In genomic region chr20:43667341-43668132, GRCh38 we compare ENCODE assay signal across 9 cellular contexts. TPM values are rescaled to one million over a fixed set of nuclear protein-coding genes. Genes with fewer than 3 reads are reported as not detected.
DNase-seq lines count a peak whose midpoint lies in the region; ATAC-seq, FAIRE-seq and TF ChIP-seq lines count a peak whose summit lies in the region.
"Had no signal": no experiment of that assay in that cellular context is flagged by ENCODE, and none has a peak within 500 bp of the region (broad histone marks: within the 10 kb centered on the region; RNA-seq: fewer than 3 reads in every experiment).

No MANE protein-coding gene starts in this region.

- H3K27me3 ChIP-seq in HUES48 (ENCODE audit: control insufficient read depth, insufficient read depth, low read length) = peaks cover 7% of the 10 kb centered on the region
- no peaks in the 10 kb centered on the region for H3K27me3 ChIP-seq in iPS-15b (ENCODE audit: control insufficient read depth, insufficient read depth, low read length)
- peaks cover 90% of the 10 kb centered on the region for H3K27me3 ChIP-seq in gastroesophageal sphincter

- peak overlapping the region; percentile 82 for H3K4me3 Mint-ChIP-seq in activated CD4-positive, alpha-beta memory T cell treated with anti-CD3 and anti-CD28 coated beads for 36 hours

- peaks cover 7% of the 10 kb centered on the region for H3K27me3 Mint-ChIP-seq in activated CD4-positive, alpha-beta memory T cell treated with anti-CD3 and anti-CD28 coated beads for 36 hours

- TF ChIP-seq POLR2A in gastroesophageal sphincter (IDR thresholded peaks at IDR 0.05) = no peak

- DNase-seq in DMS 273 (lab: John Stamatoyannopoulos, UW; ENCODE audit: unreplicated experiment) (peak; percentile 79), DMS 273 treated with DMSO at 0.1 percent for 48 hours (lab: John Stamatoyannopoulos, UW) (no peak), urothelium cell line (ENCODE audit: low spot score) (peak; percentile 75)
- peak; percentile 39 for DNase-seq in activated CD4-positive, alpha-beta memory T cell treated with anti-CD3 and anti-CD28 coated beads for 36 hours

- TF ChIP-seq EP300 in gastroesophageal sphincter (IDR thresholded peaks at IDR 0.05) = no peak

- H3K36me3 Mint-ChIP-seq in activated CD4-positive, alpha-beta memory T cell treated with anti-CD3 and anti-CD28 coated beads for 36 hours = peaks cover 6% of the 10 kb centered on the region

- H3K36me3 ChIP-seq in HUES48 (ENCODE audit: control insufficient read depth, insufficient read depth, low read length) (peaks cover 20% of the 10 kb centered on the region), iPS-15b (ENCODE audit: control insufficient read depth, insufficient read depth, low read length) (peaks cover 5% of the 10 kb centered on the region), gastroesophageal sphincter (no peaks in the 10 kb centered on the region)

- intact Hi-C loops in activated CD4-positive, alpha-beta memory T cell treated with anti-CD3 and anti-CD28 coated beads for 36 hours (cut with micrococcal nuclease) = no loop called here

- POLR2A ChIA-PET in activated CD4-positive, alpha-beta memory T cell treated with anti-CD3 and anti-CD28 coated beads for 36 hours (lab: Charles Lee) = interaction anchor here (0.6 kb wide), 1 partner anchor 210 kb away, joined by 3 read pairs; the partner anchor contains the start of gene SRSF6

- no peak for FAIRE-seq in urothelium cell line (lab: Jason Lieb, UNC)
- FAIRE-seq: A204.1 had no signal

- H3K4me3 ChIP-seq in HUES48 (ENCODE audit: low read depth, low read length) = peak overlapping the region; percentile 81
- peak overlapping the region; percentile 76 for H3K4me3 ChIP-seq in iPS-15b (ENCODE audit: low read depth, low read length)
- H3K4me3 ChIP-seq in gastroesophageal sphincter = peak overlapping the region in 1 of 2 donors; percentile 38

- H3K9ac ChIP-seq in HUES48 (ENCODE audit: low read depth, low read length) (peak overlapping the region; percentile 90), iPS-15b (ENCODE audit: low read depth, low read length) (peak overlapping the region; percentile 87)

- 0 to 20% methylated on average over 1 to 3 of the region's 34 CpGs for WGBS in gastroesophageal sphincter (ENCODE audit: low coverage in 1 of 2), 2 donors

- no peaks in the 10 kb centered on the region for H3K9me3 ChIP-seq in HUES48 (ENCODE audit: control insufficient read depth, insufficient read depth, low read length)
- H3K9me3 ChIP-seq in iPS-15b (ENCODE audit: control insufficient read depth, insufficient read depth, low read length) = no peaks in the 10 kb centered on the region
- no peaks in the 10 kb centered on the region for H3K9me3 ChIP-seq in gastroesophageal sphincter

- CTCF ChIA-PET in activated CD4-positive, alpha-beta memory T cell treated with anti-CD3 and anti-CD28 coated beads for 36 hours (lab: Charles Lee) = interaction anchor here (0.8 kb wide), 2 partner anchors 74 to 449 kb away, joined by 3 read pairs; no protein-coding TSS in a partner anchor

- peak; percentile 24 for ATAC-seq in GM19455 (IDR thresholded peaks at IDR 0.05; ENCODE audit: unreplicated experiment)
- ATAC-seq in gastroesophageal sphincter = no peak

- H3K9me3 Mint-ChIP-seq in activated CD4-positive, alpha-beta memory T cell treated with anti-CD3 and anti-CD28 coated beads for 36 hours = no peaks in the 10 kb centered on the region

- peak overlapping the region; percentile 38 for H3K27ac Mint-ChIP-seq in activated CD4-positive, alpha-beta memory T cell treated with anti-CD3 and anti-CD28 coated beads for 36 hours

- H3K4me1 ChIP-seq in HUES48 (ENCODE audit: control insufficient read depth, insufficient read depth, low read length) (no peaks in the 10 kb centered on the region), iPS-15b (ENCODE audit: control insufficient read depth, insufficient read depth, low read length) (no peaks in the 10 kb centered on the region), gastroesophageal sphincter (peaks cover 2 to 16% (median 6%) of the 10 kb centered on the region in 3 donors)

- H3K27ac ChIP-seq in HUES48 (ENCODE audit: low read depth, low read length) = peak overlapping the region; percentile 64
- H3K27ac ChIP-seq in gastroesophageal sphincter = no peak overlapping the region

- H3K4me1 Mint-ChIP-seq in activated CD4-positive, alpha-beta memory T cell treated with anti-CD3 and anti-CD28 coated beads for 36 hours (ENCODE audit: low read depth) = peaks cover 5% of the 10 kb centered on the region

- TF ChIP-seq CTCF in gastroesophageal sphincter (IDR thresholded peaks at IDR 0.05) = no peak

RNA-seq across cellular contexts. Expression of gene MYBL2, which starts 0.6 kb away (rescaled TPM):
- total RNA-seq in activated CD4-positive, alpha-beta memory T cell treated with anti-CD3 and anti-CD28 coated beads for 36 hours = 10 to 100 TPM; 80.3 to 81.3 TPM
- under 1 TPM in 1 of 4 donors, not detected in 3; 0.20 TPM for total RNA-seq in gastroesophageal sphincter

RNA-seq across cellular contexts. Expression of gene GTSF1L, which starts 59.3 kb away (rescaled TPM):
- not detected for total RNA-seq in activated CD4-positive, alpha-beta memory T cell treated with anti-CD3 and anti-CD28 coated beads for 36 hours
- not detected for total RNA-seq in gastroesophageal sphincter

Comparison
In these comparisons a context has a peak if more than half of its experiments do, and no peak if none do; other contexts are left out.
1. RNA of gene MYBL2, which starts 0.6 kb away (total RNA-seq): 80.3 to 81.3 TPM in activated CD4-positive, alpha-beta memory T cell treated with anti-CD3 and anti-CD28 coated beads for 36 hours; 0.20 TPM in gastroesophageal sphincter; every median in the first group is over 10 times any median in the second.